ENCODE assay signal across 8 cellular contexts in the genomic region with DNA sequence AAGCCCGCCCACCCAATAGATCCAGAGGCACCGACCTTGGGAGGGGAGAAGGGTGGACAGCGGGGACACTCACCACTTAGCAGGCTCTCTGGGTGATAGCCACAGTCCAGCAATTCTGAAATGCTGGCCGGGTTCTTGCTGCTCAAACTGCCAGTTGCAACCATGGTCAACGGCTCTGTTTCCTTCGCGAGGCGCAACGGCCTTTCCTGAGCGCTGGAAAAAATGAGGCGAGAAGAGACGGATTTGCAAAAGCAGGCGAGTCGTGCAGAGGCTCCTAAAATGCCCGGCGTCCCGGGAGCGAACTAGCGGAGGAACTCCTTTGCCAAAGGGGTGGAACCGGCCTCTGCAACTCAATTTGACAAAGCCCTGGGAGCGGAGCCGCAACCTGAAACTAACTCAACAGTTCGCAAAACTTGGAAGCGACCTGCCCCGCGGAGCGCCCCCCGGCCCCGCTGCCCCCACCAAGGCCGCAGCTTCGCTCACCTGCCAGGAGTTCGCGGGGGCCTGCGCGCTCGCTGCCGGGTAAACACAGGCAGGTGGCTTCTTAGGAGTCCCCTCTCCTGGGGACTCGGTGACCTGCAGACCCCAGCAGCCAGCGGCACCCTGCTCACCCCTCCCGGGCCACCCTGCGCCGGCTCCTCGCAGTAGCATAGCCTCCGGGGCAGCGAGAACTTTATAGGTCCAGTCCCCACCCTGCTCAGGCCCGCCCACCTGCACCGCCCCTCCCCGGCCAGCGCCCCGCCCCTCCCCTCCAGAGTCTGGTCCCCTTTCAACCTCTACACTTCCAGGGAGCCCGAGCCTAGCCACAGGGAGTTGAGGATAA. TPM values are rescaled to one million over a fixed set of nuclear protein-coding genes. Genes with fewer than 3 reads are reported as not detected.
DNase-seq lines count a peak whose midpoint lies in the region; ATAC-seq and TF ChIP-seq lines count a peak whose summit lies in the region.

A gene with protein sequence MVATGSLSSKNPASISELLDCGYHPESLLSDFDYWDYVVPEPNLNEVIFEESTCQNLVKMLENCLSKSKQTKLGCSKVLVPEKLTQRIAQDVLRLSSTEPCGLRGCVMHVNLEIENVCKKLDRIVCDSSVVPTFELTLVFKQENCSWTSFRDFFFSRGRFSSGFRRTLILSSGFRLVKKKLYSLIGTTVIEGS (minus strand): TSS at position 649 of the 823 bp plus-strand sequence. CDS start 485 bp downstream, at position 164.

- DNase-seq in Ammon's horn (ENCODE audit: low spot score) (peak; percentile 17), HEK293T (ENCODE audit: extremely low spot score) (peak; percentile 61), neuronal stem cell (ENCODE audit: low spot score) (peak; percentile 44), NCI-H2081 treated with DMSO at 0.1 percent for 48 hours (lab: John Stamatoyannopoulos, UW) (no peak)
- no peak for DNase-seq in activated T-cell treated with anti-CD3 and anti-CD28 coated beads, Interleukin-2, amount 50 U/mL, for 4 hours
- no peak for DNase-seq in NK-92 treated with Interleukin-12 subunit alpha and Interleukin-12 subunit beta, amount 100 ng/mL, for 24 hours (lab: John Stamatoyannopoulos, UW)

- H3K36me3 ChIP-seq in gastroesophageal sphincter: peaks cover 0 to 3% of the 10 kb centered on the region in 2 donors
- H3K36me3 ChIP-seq in neuronal stem cell (replicated peaks in 1 of 2; ENCODE audit: control insufficient read depth in 2 of 2, insufficient read depth in 2 of 2, low read length in 2 of 2): no peaks in the 10 kb centered on the region

- no peak for TF ChIP-seq CTCF in gastroesophageal sphincter (IDR thresholded peaks at IDR 0.05)

- peak within 1 kb of the TSS; percentile 71 for H3K9ac ChIP-seq in neuronal stem cell (ENCODE audit: low read depth, low read length, poor library complexity)

- no peak within 1 kb of the TSS for H3K23ac ChIP-seq in neuronal stem cell (ENCODE audit: low read depth, low read length, poor library complexity)

- no peak for TF ChIP-seq POLR2A in gastroesophageal sphincter (IDR thresholded peaks at IDR 0.05)

- H2BK5ac ChIP-seq in neuronal stem cell (ENCODE audit: low read length): no peak within 1 kb of the TSS

- CTCF ChIA-PET in HEK293T (lab: Yijun Ruan, JAX): no interaction called here

- H4K91ac ChIP-seq in neuronal stem cell (ENCODE audit: low read depth, low read length, poor library complexity): no peak within 1 kb of the TSS

- peak within 1 kb of the TSS; percentile 72 for H3K4me3 Mint-ChIP-seq in activated T-cell treated with anti-CD3 and anti-CD28 coated beads, Interleukin-2, amount 50 U/mL, for 4 hours

- H3K4me2 ChIP-seq in neuronal stem cell (ENCODE audit: insufficient read depth, low read length, poor library complexity, severe bottlenecking): peak within 1 kb of the TSS; percentile 90

- no peak within 1 kb of the TSS for H2BK120ac ChIP-seq in neuronal stem cell (ENCODE audit: low read depth, low read length)

- no peak within 1 kb of the TSS for H4K8ac ChIP-seq in neuronal stem cell (ENCODE audit: low read depth, low read length)

- no peaks in the 10 kb centered on the region for H3K79me1 ChIP-seq in neuronal stem cell (ENCODE audit: low read depth, low read length)

- no peak within 1 kb of the TSS for H3K4ac ChIP-seq in neuronal stem cell (ENCODE audit: low read length)

- H3K36me3 Mint-ChIP-seq in activated T-cell treated with anti-CD3 and anti-CD28 coated beads, Interleukin-2, amount 50 U/mL, for 4 hours (ENCODE audit: insufficient read depth): no peaks in the 10 kb centered on the region

- H3K9me3 ChIP-seq in gastroesophageal sphincter (no peaks in the 10 kb centered on the region), neuronal stem cell (replicated peaks in 1 of 2; ENCODE audit: control insufficient read depth in 2 of 2, insufficient read depth in 1 of 2, low read depth in 1 of 2, low read length in 2 of 2) (no peaks in the 10 kb centered on the region)

- peak within 1 kb of the TSS; percentile 70 to 82 for H3K4me3 ChIP-seq in gastroesophageal sphincter
- peak within 1 kb of the TSS; percentile 21 to 86 for H3K4me3 ChIP-seq in neuronal stem cell (ENCODE audit: low read length in 2 of 2)

- peak within 1 kb of the TSS; percentile 7 for H2BK15ac ChIP-seq in neuronal stem cell (ENCODE audit: low read length)

- 0% methylated on average over 3 of the region's 51 CpGs; no CpG with 5 or more reads in 1 of the 2 donors for WGBS in gastroesophageal sphincter (ENCODE audit: low coverage in 1 of 2), 2 donors
- WGBS in neuronal stem cell (ENCODE audit: extremely low coverage in 2 of 2, insufficient read length in 2 of 2, insufficient replicate concordance in 1 of 2), 2 donors: no CpG with 5 or more reads among the region's 51 CpGs

- peaks cover 16% of the 10 kb centered on the region for H3K4me1 Mint-ChIP-seq in activated T-cell treated with anti-CD3 and anti-CD28 coated beads, Interleukin-2, amount 50 U/mL, for 4 hours (ENCODE audit: low read depth)

- no peaks in the 10 kb centered on the region for H3K9me3 Mint-ChIP-seq in activated T-cell treated with anti-CD3 and anti-CD28 coated beads, Interleukin-2, amount 50 U/mL, for 4 hours

- H3K4me1 ChIP-seq in gastroesophageal sphincter (peaks cover 0 to 25% (median 0%) of the 10 kb centered on the region in 3 donors), neuronal stem cell (ENCODE audit: control insufficient read depth in 2 of 2, insufficient read depth in 1 of 2, low read depth in 1 of 2, low read length in 2 of 2) (peaks cover 0 to 6% of the 10 kb centered on the region in 2 donors)

- TF ChIP-seq EP300 in gastroesophageal sphincter (IDR thresholded peaks at IDR 0.05): no peak

- no peak within 1 kb of the TSS for H2BK12ac ChIP-seq in neuronal stem cell (ENCODE audit: low read length)

- ATAC-seq in activated T-cell treated with anti-CD3 and anti-CD28 coated beads, Interleukin-2, amount 50 U/mL, for 4 hours: peak; percentile 52 to 66
- peak; percentile 71 for ATAC-seq in gastroesophageal sphincter
- ATAC-seq in GM19395 (IDR thresholded peaks at IDR 0.05; ENCODE audit: unreplicated experiment): no peak

- no peak within 1 kb of the TSS for H2AK5ac ChIP-seq in neuronal stem cell (ENCODE audit: low read depth, low read length)

- H2AFZ ChIP-seq in neuronal stem cell (ENCODE audit: low read length): peak within 1 kb of the TSS; percentile 95

- POLR2A ChIA-PET in HEK293T (lab: Yijun Ruan, JAX): no interaction called here

- H3K27me3 ChIP-seq in gastroesophageal sphincter (no peaks in the 10 kb centered on the region), neuronal stem cell (ENCODE audit: control insufficient read depth in 3 of 3, insufficient read depth in 3 of 3, low read depth in 1 of 3, low read length in 3 of 3) (peaks cover 0 to 59% (median 0%) of the 10 kb centered on the region in 3 experiments)

- peak within 1 kb of the TSS in 3 of 4 donors; percentile 34 to 74 (median 62) for H3K27ac ChIP-seq in gastroesophageal sphincter
- no peak within 1 kb of the TSS for H3K27ac ChIP-seq in neuronal stem cell (replicated peaks; ENCODE audit: low read length)

- H3K18ac ChIP-seq in neuronal stem cell (ENCODE audit: low read length): peak within 1 kb of the TSS; percentile 91

- peaks cover 32% of the 10 kb centered on the region for H3K27me3 Mint-ChIP-seq in activated T-cell treated with anti-CD3 and anti-CD28 coated beads, Interleukin-2, amount 50 U/mL, for 4 hours (ENCODE audit: low read depth)

- H3K14ac ChIP-seq in neuronal stem cell (ENCODE audit: low read length): no peak within 1 kb of the TSS

TF ChIP-seq in HEK293T, 16 proteins besides CTCF, POLR2A, EP300 and RAD21:
- 0 out of 2 replicates have a peak, but pooled peaks have one; percentile 9 for TF ChIP-seq L3MBTL2 (conservative IDR thresholded peaks at IDR 0.05)
- TF ChIP-seq FOXK2 (IDR thresholded peaks at IDR 0.05): no peak
- no peak for TF ChIP-seq CTBP1 (IDR thresholded peaks at IDR 0.05; ENCODE audit: borderline replicate concordance)
TF ChIP-seq in HEK293T: peak in this region for 1.

RNA-seq across cellular contexts. Expression of the gene that starts here (rescaled TPM):
- total RNA-seq in activated T-cell treated with anti-CD3 and anti-CD28 coated beads, Interleukin-2, amount 50 U/mL, for 4 hours: under 1 TPM in 1 of 3 donors, not detected in 2; 0.08 TPM
- 1 to 10 TPM in 3 of 4 donors, under 1 TPM in 1; 0.77 to 5.0 (median 3.0) TPM for total RNA-seq in gastroesophageal sphincter
- polyA plus RNA-seq in neuronal stem cell (2013, experiment 1 of 2): 10.1 TPM
- polyA plus RNA-seq in neuronal stem cell (2013, experiment 2 of 2): 10.3 TPM

Comparison
In these comparisons a context has a peak if more than half of its experiments do, and no peak if none do; other contexts are left out.
1. Peak in ATAC-seq in activated T-cell treated with anti-CD3 and anti-CD28 coated beads, Interleukin-2, amount 50 U/mL, for 4 hours; RNA of the gene not detected or under 1 TPM.
2. DNase-seq: peak in Ammon's horn (single experiment), HEK293T (single experiment) and neuronal stem cell (single experiment); none in activated T-cell treated with anti-CD3 and anti-CD28 coated beads, Interleukin-2, amount 50 U/mL, for 4 hours (single experiment), NCI-H2081 treated with DMSO at 0.1 percent for 48 hours (single experiment) and NK-92 treated with Interleukin-12 subunit alpha and Interleukin-12 subunit beta, amount 100 ng/mL, for 24 hours (single experiment).